In the genomic region with DNA sequence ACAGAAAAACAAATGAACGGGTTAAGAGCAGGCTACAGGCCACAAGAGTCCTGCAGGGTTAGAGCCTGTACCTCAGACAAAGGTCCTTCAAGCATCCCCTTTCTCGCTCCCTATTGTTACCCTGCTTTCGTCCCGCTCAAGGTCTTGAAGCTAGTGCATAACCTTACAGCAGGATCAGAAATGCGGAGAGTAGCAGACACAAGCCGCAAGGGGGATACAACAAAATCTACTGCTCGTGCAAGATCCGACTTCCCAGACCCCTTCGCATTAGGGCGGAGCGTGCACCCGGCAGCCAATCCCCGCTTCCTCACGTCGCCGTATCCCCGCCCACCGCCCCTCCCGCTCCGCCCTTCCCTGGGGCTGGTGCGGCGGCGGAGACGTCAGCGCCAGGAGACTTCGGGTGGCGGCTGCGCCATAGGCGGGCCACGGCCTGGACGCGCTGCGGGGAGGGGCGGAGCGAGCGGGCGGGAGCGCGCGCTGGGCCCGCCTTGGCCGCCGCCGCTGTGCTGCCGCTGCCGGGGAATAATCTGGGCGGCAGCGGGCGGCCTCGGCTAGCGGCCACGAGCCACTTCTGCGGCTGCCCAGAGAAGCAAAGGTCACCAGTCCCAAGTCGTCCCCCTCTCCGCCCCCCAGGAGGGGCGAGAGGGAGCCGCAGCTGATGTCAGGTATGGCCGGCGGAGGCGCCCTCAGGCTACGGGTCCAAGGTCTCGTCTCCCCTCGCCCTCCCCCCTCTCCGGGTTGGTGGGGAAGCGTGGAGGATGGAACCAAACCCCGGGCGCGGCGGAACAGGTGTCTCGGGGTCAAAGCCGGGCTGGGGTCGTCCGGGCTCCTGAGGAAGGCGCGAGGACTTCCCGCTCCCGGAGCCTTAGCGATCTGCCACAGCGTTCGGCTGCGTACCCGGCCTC, we compare ENCODE assay signal across 1 cellular context.
TF ChIP-seq lines count a peak whose summit lies in the region.

A gene (plus strand): TSS at position 389 of the 905 bp plus-strand sequence. CDS start 51,776 bp downstream, outside the sequence.

TF ChIP-seq in HepG2, 621 proteins besides CTCF, POLR2A, EP300 and RAD21 (continued from another document and continues in another):
- TF ChIP-seq, protein P1, sequence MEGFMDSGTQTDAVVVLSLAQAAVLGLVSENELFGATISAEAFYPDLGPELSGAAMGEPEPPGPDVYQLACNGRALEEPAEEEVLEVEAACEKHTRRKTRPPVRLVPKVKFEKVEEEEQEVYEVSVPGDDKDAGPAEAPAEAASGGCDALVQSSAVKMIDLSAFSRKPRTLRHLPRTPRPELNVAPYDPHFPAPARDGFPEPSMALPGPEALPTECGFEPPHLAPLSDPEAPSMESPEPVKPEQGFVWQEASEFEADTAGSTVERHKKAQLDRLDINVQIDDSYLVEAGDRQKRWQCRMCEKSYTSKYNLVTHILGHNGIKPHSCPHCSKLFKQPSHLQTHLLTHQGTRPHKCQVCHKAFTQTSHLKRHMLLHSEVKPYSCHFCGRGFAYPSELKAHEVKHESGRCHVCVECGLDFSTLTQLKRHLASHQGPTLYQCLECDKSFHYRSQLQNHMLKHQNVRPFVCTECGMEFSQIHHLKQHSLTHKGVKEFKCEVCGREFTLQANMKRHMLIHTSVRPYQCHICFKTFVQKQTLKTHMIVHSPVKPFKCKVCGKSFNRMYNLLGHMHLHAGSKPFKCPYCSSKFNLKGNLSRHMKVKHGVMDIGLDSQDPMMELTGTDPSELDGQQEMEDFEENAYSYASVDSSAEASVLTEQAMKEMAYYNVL (CRISPR knock-in tag; IDR thresholded peaks at IDR 0.05; ENCODE audit: borderline replicate concordance), result peak; percentile 85; the same call in 1 of the 2 replicates
- TF ChIP-seq KDM2A (CRISPR knock-in tag; IDR thresholded peaks at IDR 0.05; ENCODE audit: borderline replicate concordance, low read depth) (peak; percentile 94), ONECUT2 (CRISPR knock-in tag; IDR thresholded peaks at IDR 0.05) (0 out of 2 replicates have a peak, but pooled peaks have one; percentile 22), ZNF615 (CRISPR knock-in tag; IDR thresholded peaks at IDR 0.05; ENCODE audit: borderline replicate concordance) (peak; percentile 82; the same call in 1 of the 2 replicates), AGO1 (IDR thresholded peaks at IDR 0.05; ENCODE audit: low read depth, low read length, poor library complexity, severe bottlenecking) (peak; percentile 87), SIX1 (CRISPR knock-in tag; IDR thresholded peaks at IDR 0.05; ENCODE audit: borderline replicate concordance) (no peak), SP140L (CRISPR knock-in tag; IDR thresholded peaks at IDR 0.05; ENCODE audit: borderline replicate concordance) (no peak), ZSCAN22 (CRISPR knock-in tag; IDR thresholded peaks at IDR 0.05) (peak; percentile 62; the same call in 1 of the 2 replicates), ZNF570 (CRISPR knock-in tag; IDR thresholded peaks at IDR 0.05; ENCODE audit: borderline replicate concordance) (no peak), ZNF121 (CRISPR knock-in tag; IDR thresholded peaks at IDR 0.05) (peak; percentile 50; the same call in 1 of the 2 replicates), NBN (conservative IDR thresholded peaks at IDR 0.05) (no peak), KLF16 (CRISPR knock-in tag; IDR thresholded peaks at IDR 0.05) (peak in 1 of 2 experiments; percentile 34; a peak in 1 of 4 replicates), YY1 (IDR thresholded peaks at IDR 0.05; ENCODE audit: insufficient read depth, insufficient replicate concordance, low read depth, low read length) (peak; percentile 84), KDM5B (CRISPR knock-in tag; IDR thresholded peaks at IDR 0.05; ENCODE audit: borderline replicate concordance) (peak; percentile 79; the same call in 1 of the 2 replicates), NRL (CRISPR knock-in tag; IDR thresholded peaks at IDR 0.05; ENCODE audit: borderline replicate concordance) (peak; percentile 60; the same call in 1 of the 2 replicates), GATAD1 (CRISPR knock-in tag; IDR thresholded peaks at IDR 0.05) (peak; percentile 32; the same call in 1 of the 2 replicates), ZBTB7B (CRISPR knock-in tag; IDR thresholded peaks at IDR 0.05) (peak; percentile 88), ZNF230 (CRISPR knock-in tag; IDR thresholded peaks at IDR 0.05) (no peak), TCF12 (IDR thresholded peaks at IDR 0.05) (no peak), TCF12 (CRISPR knock-in tag; IDR thresholded peaks at IDR 0.05) (peak; percentile 67; the same call in 1 of the 2 replicates), SMARCC2 (IDR thresholded peaks at IDR 0.05) (no peak), KAT7 (CRISPR knock-in tag; IDR thresholded peaks at IDR 0.05; ENCODE audit: borderline replicate concordance) (peak; percentile 35; the same call in 1 of the 2 replicates), ARHGAP35 (CRISPR knock-in tag; IDR thresholded peaks at IDR 0.05; ENCODE audit: borderline replicate concordance) (peak; percentile 35; the same call in 1 of the 2 replicates), SIN3A (IDR thresholded peaks at IDR 0.05; ENCODE audit: borderline replicate concordance, low read depth, low read length) (0 out of 2 replicates have a peak, but pooled peaks have one; percentile 76), ZNF883 (CRISPR knock-in tag; IDR thresholded peaks at IDR 0.05; ENCODE audit: not compliant biosample characterization) (peak; percentile 92), SP4 (CRISPR knock-in tag; IDR thresholded peaks at IDR 0.05) (peak; percentile 97), EED (CRISPR knock-in tag; IDR thresholded peaks at IDR 0.05) (peak; percentile 81; the same call in 1 of the 2 replicates), FOXO1 (CRISPR knock-in tag; IDR thresholded peaks at IDR 0.05) (peak; percentile 63; the same call in 1 of the 2 replicates)
- TF ChIP-seq, protein P2, sequence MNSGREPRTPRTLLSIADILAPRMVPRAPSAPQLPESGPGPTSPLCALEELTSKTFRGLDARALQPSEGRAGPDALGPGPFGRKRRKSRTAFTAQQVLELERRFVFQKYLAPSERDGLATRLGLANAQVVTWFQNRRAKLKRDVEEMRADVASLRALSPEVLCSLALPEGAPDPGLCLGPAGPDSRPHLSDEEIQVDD (CRISPR knock-in tag; IDR thresholded peaks at IDR 0.05; ENCODE audit: borderline replicate concordance), result 0 out of 2 replicates have a peak, but pooled peaks have one; percentile 27
- TF ChIP-seq, protein P3, sequence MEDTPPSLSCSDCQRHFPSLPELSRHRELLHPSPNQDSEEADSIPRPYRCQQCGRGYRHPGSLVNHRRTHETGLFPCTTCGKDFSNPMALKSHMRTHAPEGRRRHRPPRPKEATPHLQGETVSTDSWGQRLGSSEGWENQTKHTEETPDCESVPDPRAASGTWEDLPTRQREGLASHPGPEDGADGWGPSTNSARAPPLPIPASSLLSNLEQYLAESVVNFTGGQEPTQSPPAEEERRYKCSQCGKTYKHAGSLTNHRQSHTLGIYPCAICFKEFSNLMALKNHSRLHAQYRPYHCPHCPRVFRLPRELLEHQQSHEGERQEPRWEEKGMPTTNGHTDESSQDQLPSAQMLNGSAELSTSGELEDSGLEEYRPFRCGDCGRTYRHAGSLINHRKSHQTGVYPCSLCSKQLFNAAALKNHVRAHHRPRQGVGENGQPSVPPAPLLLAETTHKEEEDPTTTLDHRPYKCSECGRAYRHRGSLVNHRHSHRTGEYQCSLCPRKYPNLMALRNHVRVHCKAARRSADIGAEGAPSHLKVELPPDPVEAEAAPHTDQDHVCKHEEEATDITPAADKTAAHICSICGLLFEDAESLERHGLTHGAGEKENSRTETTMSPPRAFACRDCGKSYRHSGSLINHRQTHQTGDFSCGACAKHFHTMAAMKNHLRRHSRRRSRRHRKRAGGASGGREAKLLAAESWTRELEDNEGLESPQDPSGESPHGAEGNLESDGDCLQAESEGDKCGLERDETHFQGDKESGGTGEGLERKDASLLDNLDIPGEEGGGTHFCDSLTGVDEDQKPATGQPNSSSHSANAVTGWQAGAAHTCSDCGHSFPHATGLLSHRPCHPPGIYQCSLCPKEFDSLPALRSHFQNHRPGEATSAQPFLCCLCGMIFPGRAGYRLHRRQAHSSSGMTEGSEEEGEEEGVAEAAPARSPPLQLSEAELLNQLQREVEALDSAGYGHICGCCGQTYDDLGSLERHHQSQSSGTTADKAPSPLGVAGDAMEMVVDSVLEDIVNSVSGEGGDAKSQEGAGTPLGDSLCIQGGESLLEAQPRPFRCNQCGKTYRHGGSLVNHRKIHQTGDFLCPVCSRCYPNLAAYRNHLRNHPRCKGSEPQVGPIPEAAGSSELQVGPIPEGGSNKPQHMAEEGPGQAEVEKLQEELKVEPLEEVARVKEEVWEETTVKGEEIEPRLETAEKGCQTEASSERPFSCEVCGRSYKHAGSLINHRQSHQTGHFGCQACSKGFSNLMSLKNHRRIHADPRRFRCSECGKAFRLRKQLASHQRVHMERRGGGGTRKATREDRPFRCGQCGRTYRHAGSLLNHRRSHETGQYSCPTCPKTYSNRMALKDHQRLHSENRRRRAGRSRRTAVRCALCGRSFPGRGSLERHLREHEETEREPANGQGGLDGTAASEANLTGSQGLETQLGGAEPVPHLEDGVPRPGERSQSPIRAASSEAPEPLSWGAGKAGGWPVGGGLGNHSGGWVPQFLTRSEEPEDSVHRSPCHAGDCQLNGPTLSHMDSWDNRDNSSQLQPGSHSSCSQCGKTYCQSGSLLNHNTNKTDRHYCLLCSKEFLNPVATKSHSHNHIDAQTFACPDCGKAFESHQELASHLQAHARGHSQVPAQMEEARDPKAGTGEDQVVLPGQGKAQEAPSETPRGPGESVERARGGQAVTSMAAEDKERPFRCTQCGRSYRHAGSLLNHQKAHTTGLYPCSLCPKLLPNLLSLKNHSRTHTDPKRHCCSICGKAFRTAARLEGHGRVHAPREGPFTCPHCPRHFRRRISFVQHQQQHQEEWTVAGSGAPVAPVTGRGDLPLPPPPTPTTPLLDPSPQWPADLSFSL (CRISPR knock-in tag; IDR thresholded peaks at IDR 0.05), result peak; percentile 12; the same call in 1 of the 2 replicates
- TF ChIP-seq, protein P4, sequence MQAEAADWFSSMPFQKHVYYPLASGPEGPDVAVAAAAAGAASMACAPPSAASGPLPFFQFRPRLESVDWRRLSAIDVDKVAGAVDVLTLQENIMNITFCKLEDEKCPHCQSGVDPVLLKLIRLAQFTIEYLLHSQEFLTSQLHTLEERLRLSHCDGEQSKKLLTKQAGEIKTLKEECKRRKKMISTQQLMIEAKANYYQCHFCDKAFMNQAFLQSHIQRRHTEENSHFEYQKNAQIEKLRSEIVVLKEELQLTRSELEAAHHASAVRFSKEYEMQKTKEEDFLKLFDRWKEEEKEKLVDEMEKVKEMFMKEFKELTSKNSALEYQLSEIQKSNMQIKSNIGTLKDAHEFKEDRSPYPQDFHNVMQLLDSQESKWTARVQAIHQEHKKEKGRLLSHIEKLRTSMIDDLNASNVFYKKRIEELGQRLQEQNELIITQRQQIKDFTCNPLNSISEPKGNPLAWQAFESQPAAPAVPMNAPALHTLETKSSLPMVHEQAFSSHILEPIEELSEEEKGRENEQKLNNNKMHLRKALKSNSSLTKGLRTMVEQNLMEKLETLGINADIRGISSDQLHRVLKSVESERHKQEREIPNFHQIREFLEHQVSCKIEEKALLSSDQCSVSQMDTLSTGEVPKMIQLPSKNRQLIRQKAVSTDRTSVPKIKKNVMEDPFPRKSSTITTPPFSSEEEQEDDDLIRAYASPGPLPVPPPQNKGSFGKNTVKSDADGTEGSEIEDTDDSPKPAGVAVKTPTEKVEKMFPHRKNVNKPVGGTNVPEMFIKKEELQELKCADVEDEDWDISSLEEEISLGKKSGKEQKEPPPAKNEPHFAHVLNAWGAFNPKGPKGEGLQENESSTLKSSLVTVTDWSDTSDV (CRISPR knock-in tag; IDR thresholded peaks at IDR 0.05), result 0 out of 2 replicates have a peak, but pooled peaks have one; percentile 63
- TF ChIP-seq, protein P5, sequence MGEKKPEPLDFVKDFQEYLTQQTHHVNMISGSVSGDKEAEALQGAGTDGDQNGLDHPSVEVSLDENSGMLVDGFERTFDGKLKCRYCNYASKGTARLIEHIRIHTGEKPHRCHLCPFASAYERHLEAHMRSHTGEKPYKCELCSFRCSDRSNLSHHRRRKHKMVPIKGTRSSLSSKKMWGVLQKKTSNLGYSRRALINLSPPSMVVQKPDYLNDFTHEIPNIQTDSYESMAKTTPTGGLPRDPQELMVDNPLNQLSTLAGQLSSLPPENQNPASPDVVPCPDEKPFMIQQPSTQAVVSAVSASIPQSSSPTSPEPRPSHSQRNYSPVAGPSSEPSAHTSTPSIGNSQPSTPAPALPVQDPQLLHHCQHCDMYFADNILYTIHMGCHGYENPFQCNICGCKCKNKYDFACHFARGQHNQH (CRISPR knock-in tag; IDR thresholded peaks at IDR 0.05), result peak; percentile 92
- TF ChIP-seq, protein P6, sequence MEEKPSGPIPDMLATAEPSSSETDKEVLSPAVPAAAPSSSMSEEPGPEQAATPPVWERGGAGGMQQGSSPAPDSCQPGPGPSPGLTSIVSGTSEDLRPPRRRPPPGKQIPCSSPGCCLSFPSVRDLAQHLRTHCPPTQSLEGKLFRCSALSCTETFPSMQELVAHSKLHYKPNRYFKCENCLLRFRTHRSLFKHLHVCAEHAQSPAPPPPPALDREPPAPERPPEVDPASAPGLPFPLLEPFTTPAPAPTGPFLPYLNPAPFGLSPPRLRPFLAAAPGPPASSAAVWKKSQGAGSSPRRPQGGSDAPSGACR (CRISPR knock-in tag; IDR thresholded peaks at IDR 0.05), result peak; percentile 90
- TF ChIP-seq, protein P7, sequence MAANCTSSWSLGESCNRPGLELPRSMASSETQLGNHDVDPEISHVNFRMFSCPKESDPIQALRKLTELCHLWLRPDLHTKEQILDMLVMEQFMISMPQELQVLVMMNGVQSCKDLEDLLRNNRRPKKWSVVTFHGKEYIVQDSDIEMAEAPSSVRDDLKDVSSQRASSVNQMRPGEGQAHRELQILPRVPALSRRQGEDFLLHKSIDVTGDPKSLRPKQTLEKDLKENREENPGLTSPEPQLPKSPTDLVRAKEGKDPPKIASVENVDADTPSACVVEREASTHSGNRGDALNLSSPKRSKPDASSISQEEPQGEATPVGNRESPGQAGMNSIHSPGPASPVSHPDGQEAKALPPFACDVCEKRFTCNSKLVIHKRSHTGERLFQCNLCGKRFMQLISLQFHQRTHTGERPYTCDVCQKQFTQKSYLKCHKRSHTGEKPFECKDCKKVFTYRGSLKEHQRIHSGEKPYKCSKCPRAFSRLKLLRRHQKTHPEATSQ (CRISPR knock-in tag; IDR thresholded peaks at IDR 0.05; ENCODE audit: borderline replicate concordance), result 0 out of 2 replicates have a peak, but pooled peaks have one; percentile 12
- TF ChIP-seq, protein P8, sequence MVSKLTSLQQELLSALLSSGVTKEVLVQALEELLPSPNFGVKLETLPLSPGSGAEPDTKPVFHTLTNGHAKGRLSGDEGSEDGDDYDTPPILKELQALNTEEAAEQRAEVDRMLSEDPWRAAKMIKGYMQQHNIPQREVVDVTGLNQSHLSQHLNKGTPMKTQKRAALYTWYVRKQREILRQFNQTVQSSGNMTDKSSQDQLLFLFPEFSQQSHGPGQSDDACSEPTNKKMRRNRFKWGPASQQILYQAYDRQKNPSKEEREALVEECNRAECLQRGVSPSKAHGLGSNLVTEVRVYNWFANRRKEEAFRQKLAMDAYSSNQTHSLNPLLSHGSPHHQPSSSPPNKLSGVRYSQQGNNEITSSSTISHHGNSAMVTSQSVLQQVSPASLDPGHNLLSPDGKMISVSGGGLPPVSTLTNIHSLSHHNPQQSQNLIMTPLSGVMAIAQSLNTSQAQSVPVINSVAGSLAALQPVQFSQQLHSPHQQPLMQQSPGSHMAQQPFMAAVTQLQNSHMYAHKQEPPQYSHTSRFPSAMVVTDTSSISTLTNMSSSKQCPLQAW (CRISPR knock-in tag; IDR thresholded peaks at IDR 0.05), result peak; percentile 38; the same call in 1 of the 2 replicates
